Comparison of ENCODE assay signal across 9 cellular contexts in genomic region chr1:228037401-228038386, GRCh38. TPM values are rescaled to one million over a fixed set of nuclear protein-coding genes. Genes with fewer than 3 reads are reported as not detected.
DNase-seq lines count a peak whose midpoint lies in the region; ATAC-seq lines count a peak whose summit lies in the region.
"Had no signal": no experiment of that assay in that cellular context is flagged by ENCODE, and none has a peak within 500 bp of the region (broad histone marks: within the 10 kb centered on the region; RNA-seq: fewer than 3 reads in every experiment).

No MANE protein-coding gene starts in this region.

- intact Hi-C loops in right cardiac atrium (cut with DNase I), result no loop called here

- peak; percentile 87 for ATAC-seq in GM18858 (IDR thresholded peaks at IDR 0.05; ENCODE audit: unreplicated experiment)
- peak; percentile 86 for ATAC-seq in HG02623 (IDR thresholded peaks at IDR 0.05; ENCODE audit: unreplicated experiment)
- peak in 1 of 2 donors; percentile 47 for ATAC-seq in right cardiac atrium

- DNase-seq in activated CD4-positive, alpha-beta T cell treated with anti-CD3 and anti-CD28 coated beads, Interleukin-2, amount 10 ng/mL, durations not matched to agents 7 days and 5 days, result peak; percentile 10
- peak in 1 of 3 donors; percentile 57 for DNase-seq in right cardiac atrium
- peak; percentile 23 for DNase-seq in stimulated activated CD4-positive, alpha-beta T cell treated with anti-CD3 and anti-CD28 coated beads, Interleukin-12 subunit alpha, Interleukin-12 subunit beta, amount 100 ng/mL, for 4 hours
- DNase-seq in OCI-M2 (lab: John Stamatoyannopoulos, UW; ENCODE audit: unreplicated experiment), result no peak
- DNase-seq in midbrain (lab: John Stamatoyannopoulos, UW), result no peak
- no peak for DNase-seq in NAMALWA (ENCODE audit: low spot score)

- peaks cover 33% of the 10 kb centered on the region for H3K27me3 Mint-ChIP-seq in activated CD4-positive, alpha-beta T cell treated with anti-CD3 and anti-CD28 coated beads, Interleukin-2, amount 10 ng/mL, durations not matched to agents 7 days and 5 days

- no peaks in the 10 kb centered on the region for H3K4me1 Mint-ChIP-seq in activated CD4-positive, alpha-beta T cell treated with anti-CD3 and anti-CD28 coated beads, Interleukin-2, amount 10 ng/mL, durations not matched to agents 7 days and 5 days

- no peaks in the 10 kb centered on the region for H3K36me3 Mint-ChIP-seq in activated CD4-positive, alpha-beta T cell treated with anti-CD3 and anti-CD28 coated beads, Interleukin-2, amount 10 ng/mL, durations not matched to agents 7 days and 5 days (ENCODE audit: low read depth)

- H3K4me1 ChIP-seq in right cardiac atrium (ENCODE audit: control insufficient read depth, insufficient read depth, low read length), result no peaks in the 10 kb centered on the region

- no peaks in the 10 kb centered on the region for H3K9me3 Mint-ChIP-seq in activated CD4-positive, alpha-beta T cell treated with anti-CD3 and anti-CD28 coated beads, Interleukin-2, amount 10 ng/mL, durations not matched to agents 7 days and 5 days

- 6% methylated on average over 80 of the region's 80 CpGs for WGBS in right cardiac atrium

- peak overlapping the region; percentile 17 for H3K4me3 ChIP-seq in right cardiac atrium (ENCODE audit: low read length)

- H3K9me3 ChIP-seq in right cardiac atrium (ENCODE audit: control insufficient read depth, low read length), result no peaks in the 10 kb centered on the region

- no peak overlapping the region for H3K27ac Mint-ChIP-seq in activated CD4-positive, alpha-beta T cell treated with anti-CD3 and anti-CD28 coated beads, Interleukin-2, amount 10 ng/mL, durations not matched to agents 7 days and 5 days

- no peak overlapping the region for H3K4me3 Mint-ChIP-seq in activated CD4-positive, alpha-beta T cell treated with anti-CD3 and anti-CD28 coated beads, Interleukin-2, amount 10 ng/mL, durations not matched to agents 7 days and 5 days

- no peaks in the 10 kb centered on the region for H3K27me3 ChIP-seq in right cardiac atrium (ENCODE audit: control insufficient read depth, insufficient read depth)

- CTCF ChIA-PET in activated CD4-positive, alpha-beta T cell treated with anti-CD3 and anti-CD28 coated beads, Interleukin-2, amount 10 ng/mL, durations not matched to agents 7 days and 5 days (lab: Charles Lee), result no interaction called here

- POLR2A ChIA-PET in activated CD4-positive, alpha-beta T cell treated with anti-CD3 and anti-CD28 coated beads, Interleukin-2, amount 10 ng/mL, durations not matched to agents 7 days and 5 days (lab: Charles Lee), result no interaction called here

- no peak overlapping the region for H3K27ac ChIP-seq in right cardiac atrium (ENCODE audit: low read length)

RNA-seq across cellular contexts. Expression of gene WNT3A, which starts 30.9 kb away (rescaled TPM):
- total RNA-seq in activated CD4-positive, alpha-beta T cell treated with anti-CD3 and anti-CD28 coated beads, Interleukin-2, amount 10 ng/mL, durations not matched to agents 7 days and 5 days, result not detected
- not detected for total RNA-seq in right cardiac atrium
- polyA plus RNA-seq in right cardiac atrium, result not detected
- total RNA-seq: fibroblast of villous mesenchyme had no signal

RNA-seq across cellular contexts. Expression of gene ARF1, which starts 44.8 kb away (rescaled TPM):
- total RNA-seq in activated CD4-positive, alpha-beta T cell treated with anti-CD3 and anti-CD28 coated beads, Interleukin-2, amount 10 ng/mL, durations not matched to agents 7 days and 5 days, result 100 to 1,000 TPM; 267 to 285 TPM
- 100 to 1,000 TPM; 299 to 395 (median 364) TPM for total RNA-seq in right cardiac atrium
- 340 TPM for polyA plus RNA-seq in right cardiac atrium

Comparison
In these comparisons a context has a peak if more than half of its experiments do, and no peak if none do; other contexts are left out.
1. DNase-seq: peak in activated CD4-positive, alpha-beta T cell treated with anti-CD3 and anti-CD28 coated beads, Interleukin-2, amount 10 ng/mL, durations not matched to agents 7 days and 5 days (single experiment) and stimulated activated CD4-positive, alpha-beta T cell treated with anti-CD3 and anti-CD28 coated beads, Interleukin-12 subunit alpha, Interleukin-12 subunit beta, amount 100 ng/mL, for 4 hours (single experiment); none in OCI-M2 (single experiment), midbrain (single experiment) and NAMALWA (single experiment).